Comparison of ENCODE assay signal across 26 cellular contexts in the genomic region with DNA sequence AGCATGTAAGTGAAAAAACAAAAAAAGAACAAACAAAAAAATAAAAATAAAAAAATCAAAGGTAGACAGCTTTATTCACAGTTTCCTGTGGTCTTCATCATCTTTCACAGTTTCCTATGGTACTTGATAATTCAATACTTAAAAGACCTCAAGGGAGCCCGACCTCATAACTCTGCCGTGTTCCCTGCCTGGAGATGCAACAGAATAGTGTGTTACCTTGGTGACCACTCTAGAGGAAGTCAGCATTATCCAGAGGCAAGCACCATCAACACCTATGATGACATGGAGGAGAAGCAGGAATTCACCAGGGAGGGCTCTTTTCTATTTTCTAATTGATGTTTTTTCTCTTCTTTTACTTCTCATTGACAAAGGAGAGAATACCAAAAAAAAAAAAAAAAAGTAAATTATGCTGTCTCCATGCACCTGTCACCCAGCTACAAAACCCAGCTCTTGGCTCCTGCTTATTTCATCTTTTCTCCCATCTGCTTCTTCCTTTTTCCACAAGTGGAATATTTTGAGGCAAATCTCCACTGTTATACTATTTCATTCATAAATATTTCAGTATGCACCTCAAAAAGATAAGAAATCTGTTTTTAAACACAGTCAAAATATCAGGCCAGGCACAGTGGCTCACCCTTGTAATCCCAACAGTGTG.
DNase-seq lines count a peak whose midpoint lies in the region; TF ChIP-seq lines count a peak whose summit lies in the region.
"Had no signal": no experiment of that assay in that cellular context is flagged by ENCODE, and none has a peak within 500 bp of the region (broad histone marks: within the 10 kb centered on the region; RNA-seq: fewer than 3 reads in every experiment).

No MANE protein-coding gene starts in this region.

- H3K27ac ChIP-seq in mesendoderm (ENCODE audit: low read depth, low read length) = no peak overlapping the region
- H3K27ac ChIP-seq in OCI-LY7 (ENCODE audit: low read depth, low read length, poor library complexity, severe bottlenecking) = no peak overlapping the region
- H3K27ac ChIP-seq: 22Rv1, left lung, psoas muscle, RWPE1, SK-N-MC, suprapubic skin, upper lobe of right lung had no signal

- H3K18ac ChIP-seq in mesendoderm (ENCODE audit: low read length) = no peak overlapping the region

- no peak overlapping the region for H3K23ac ChIP-seq in mesendoderm (ENCODE audit: low read length)

- POLR2A ChIA-PET in OCI-LY7 (lab: Charles Lee) = no interaction called here

- intact Hi-C loops in OCI-LY7 (cut with micrococcal nuclease; ENCODE audit: unreplicated experiment) = no loop called here

- CTCF ChIA-PET in OCI-LY7 (lab: Charles Lee; ENCODE audit: unreplicated experiment) = no interaction called here

- H4K5ac ChIP-seq in mesendoderm (ENCODE audit: low read length) = no peak overlapping the region

- no peaks in the 10 kb centered on the region for H4K20me1 ChIP-seq in OCI-LY7 (ENCODE audit: insufficient read depth, low read length)

- H3K27me3 ChIP-seq in mesendoderm (ENCODE audit: insufficient read depth, low read length, poor library complexity) = no peaks in the 10 kb centered on the region
- H3K27me3 ChIP-seq: left lung, suprapubic skin, upper lobe of right lung had no signal

- H2BK15ac ChIP-seq in mesendoderm (replicated peaks; ENCODE audit: low read depth) = no peak overlapping the region

- no peak overlapping the region for H4K8ac ChIP-seq in mesendoderm (ENCODE audit: low read depth, low read length)

- H3K36me3 ChIP-seq in mesendoderm (ENCODE audit: control insufficient read depth, insufficient read depth, low read length) (no peaks in the 10 kb centered on the region), OCI-LY7 (ENCODE audit: insufficient read depth, low read length) (no peaks in the 10 kb centered on the region)
- H3K36me3 ChIP-seq: left lung, suprapubic skin, upper lobe of right lung had no signal

- H2AFZ ChIP-seq in OCI-LY7 (ENCODE audit: low read length) = no peak overlapping the region

- H3K79me2 ChIP-seq in mesendoderm (ENCODE audit: control insufficient read depth, insufficient read depth, low read length) = no peaks in the 10 kb centered on the region
- H3K79me2 ChIP-seq in OCI-LY7 (ENCODE audit: insufficient read depth, low read depth, low read length) = no peaks in the 10 kb centered on the region

- BruUV-seq in OCI-LY7 (replicated peaks; lab: Mats Ljungman, UMichigan) = no TSS peak

- H3K9me2 ChIP-seq in OCI-LY7 (ENCODE audit: insufficient read depth, low read length) = no peaks in the 10 kb centered on the region

- H3K4me2 ChIP-seq in mesendoderm (ENCODE audit: low read length) (no peak overlapping the region), OCI-LY7 (ENCODE audit: low read length) (no peak overlapping the region)

- no peak overlapping the region for H2BK120ac ChIP-seq in mesendoderm (ENCODE audit: low read depth, low read length)

- no CpG with 5 or more reads among the region's 2 CpGs for WGBS in mesendoderm (ENCODE audit: extremely low coverage, insufficient coverage, low lambda C conversion rate)

- H3K9ac ChIP-seq in mesendoderm (ENCODE audit: low read length) = no peak overlapping the region

- no peak overlapping the region for H2AK5ac ChIP-seq in mesendoderm (ENCODE audit: low read length)

- H3K79me1 ChIP-seq in mesendoderm (ENCODE audit: low read length) = no peaks in the 10 kb centered on the region

- DNase-seq in DMS153 (lab: John Stamatoyannopoulos, UW) (peak; percentile 37), DMS153 treated with DMSO at 0.1 percent for 48 hours (lab: John Stamatoyannopoulos, UW; ENCODE audit: unreplicated experiment) (no peak), NCI-H1436 (lab: John Stamatoyannopoulos, UW) (peak; percentile 7), NCI-H748 treated with DMSO at 0.1 percent for 48 hours (lab: John Stamatoyannopoulos, UW) (peak; percentile 38), mesendoderm (peak; percentile 10), OCI-LY7 (ENCODE audit: low spot score) (no peak)
- DNase-seq in activated CD4-positive, alpha-beta T cell treated with anti-CD3 and anti-CD28 coated beads for 4 hours = no peak
- DNase-seq in activated effector memory CD4-positive, alpha-beta T cell treated with Interleukin-2 at 50 U/mL for 16 hours = no peak
- DNase-seq: activated CD4-positive, alpha-beta T cell treated with anti-CD3 and anti-CD28 coated beads for 36 hours; activated gamma-delta T cell; activated T-cell treated with anti-CD3 and anti-CD28 coated beads, Interleukin-2, amount 50 U/mL, for 1 hour; H7; hippocampal formation; left lung; NCI-H1105; NCI-H2171 treated with DMSO at 0.1 percent for 48 hours; NCI-H526 treated with DMSO at 0.1 percent for 48 hours; psoas muscle; stimulated activated CD4-positive, alpha-beta T cell treated with anti-CD3 and anti-CD28 coated beads, Interleukin-15, amount 100 ng/mL, for 24 hours; stimulated activated naive B cell treated with anti-CD40 and anti-IgM and Interleukin-4, amounts not matched to agents 10 μg/mL and 1 μg/mL and 100 μg/mL, for 72 hours; T-helper 17 cell; upper lobe of right lung had no signal

- H3K9me3 ChIP-seq in OCI-LY7 (ENCODE audit: low read length) = no peaks in the 10 kb centered on the region
- H3K9me3 ChIP-seq: left lung, psoas muscle, suprapubic skin, upper lobe of right lung had no signal

- H3K4me3 ChIP-seq in mesendoderm (ENCODE audit: low read length) (no peak overlapping the region), OCI-LY7 (ENCODE audit: low read depth, low read length, poor library complexity, severe bottlenecking) (no peak overlapping the region)
- H3K4me3 ChIP-seq: left lung, psoas muscle, SK-N-MC, suprapubic skin, upper lobe of right lung had no signal

- no peak for TF ChIP-seq CTCF in OCI-LY7 (conservative IDR thresholded peaks at IDR 0.05; ENCODE audit: low read length)

- no peak overlapping the region for H2BK5ac ChIP-seq in mesendoderm (ENCODE audit: low read length)

- no peak overlapping the region for H3K56ac ChIP-seq in mesendoderm (ENCODE audit: low read length)

- H3K4ac ChIP-seq in mesendoderm (ENCODE audit: low read depth, low read length) = no peak overlapping the region

- H3K4me1 ChIP-seq in mesendoderm (ENCODE audit: control insufficient read depth, low read depth, low read length) (no peaks in the 10 kb centered on the region), OCI-LY7 (ENCODE audit: insufficient read depth, low read length, poor library complexity, severe bottlenecking) (peaks cover 4% of the 10 kb centered on the region)
- H3K4me1 ChIP-seq: psoas muscle, suprapubic skin, upper lobe of right lung had no signal

Comparison
In these comparisons a context has a peak if more than half of its experiments do, and no peak if none do; other contexts are left out.
1. DNase-seq: peak in DMS153 (single experiment), NCI-H1436 (single experiment), NCI-H748 treated with DMSO at 0.1 percent for 48 hours (single experiment) and mesendoderm (single experiment); none in DMS153 treated with DMSO at 0.1 percent for 48 hours (single experiment), activated CD4-positive, alpha-beta T cell treated with anti-CD3 and anti-CD28 coated beads for 4 hours (0 of 2), activated effector memory CD4-positive, alpha-beta T cell treated with Interleukin-2 at 50 U/mL for 16 hours (single experiment) and OCI-LY7 (single experiment).